Comparison of ENCODE assay signal across 2 cellular contexts in genomic region chr1:205321959-205322283, GRCh38.
TF ChIP-seq lines count a peak whose summit lies in the region.

No MANE protein-coding gene starts in this region.

TF ChIP-seq in A549, 52 proteins besides CTCF, POLR2A, EP300 and RAD21:
- TF ChIP-seq HEYL (CRISPR knock-in tag; IDR thresholded peaks at IDR 0.05): no peak
- TF ChIP-seq HOXB13 (CRISPR knock-in tag; IDR thresholded peaks at IDR 0.05; ENCODE audit: low read depth): no peak
- TF ChIP-seq ATOH8 (CRISPR knock-in tag; IDR thresholded peaks at IDR 0.05; ENCODE audit: low read depth): no peak
- no peak for TF ChIP-seq HES2 (IDR thresholded peaks at IDR 0.05)
- no peak for TF ChIP-seq ESRRA (IDR thresholded peaks at IDR 0.05; ENCODE audit: borderline replicate concordance, low read length)
- TF ChIP-seq FOSL2 (IDR thresholded peaks at IDR 0.05): no peak
- TF ChIP-seq FOSL2 (CRISPR knock-in tag; IDR thresholded peaks at IDR 0.05): no peak
- no peak for TF ChIP-seq ZC3H11A (IDR thresholded peaks at IDR 0.05)
- TF ChIP-seq, protein P1, sequence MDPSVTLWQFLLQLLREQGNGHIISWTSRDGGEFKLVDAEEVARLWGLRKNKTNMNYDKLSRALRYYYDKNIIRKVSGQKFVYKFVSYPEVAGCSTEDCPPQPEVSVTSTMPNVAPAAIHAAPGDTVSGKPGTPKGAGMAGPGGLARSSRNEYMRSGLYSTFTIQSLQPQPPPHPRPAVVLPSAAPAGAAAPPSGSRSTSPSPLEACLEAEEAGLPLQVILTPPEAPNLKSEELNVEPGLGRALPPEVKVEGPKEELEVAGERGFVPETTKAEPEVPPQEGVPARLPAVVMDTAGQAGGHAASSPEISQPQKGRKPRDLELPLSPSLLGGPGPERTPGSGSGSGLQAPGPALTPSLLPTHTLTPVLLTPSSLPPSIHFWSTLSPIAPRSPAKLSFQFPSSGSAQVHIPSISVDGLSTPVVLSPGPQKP (IDR thresholded peaks at IDR 0.05; ENCODE audit: low read depth, low read length): no peak
- TF ChIP-seq HOXB5 (CRISPR knock-in tag; IDR thresholded peaks at IDR 0.05): no peak
- TF ChIP-seq EHMT2 (IDR thresholded peaks at IDR 0.05; ENCODE audit: low read depth): no peak
- no peak for TF ChIP-seq CBX8 (IDR thresholded peaks at IDR 0.05)
- no peak for TF ChIP-seq GATA3 (IDR thresholded peaks at IDR 0.05; ENCODE audit: borderline replicate concordance)
- no peak for TF ChIP-seq MAFK (IDR thresholded peaks at IDR 0.05; ENCODE audit: partially characterized antibody)
- TF ChIP-seq BHLHE40 (IDR thresholded peaks at IDR 0.05; ENCODE audit: low read depth, low read length): no peak
- no peak for TF ChIP-seq RARB (CRISPR knock-in tag; IDR thresholded peaks at IDR 0.05)
- no peak for TF ChIP-seq KDM5A (IDR thresholded peaks at IDR 0.05)
- no peak for TF ChIP-seq CBX2 (IDR thresholded peaks at IDR 0.05; ENCODE audit: borderline replicate concordance, low read depth)
TF ChIP-seq in A549: peak in this region for 0.

TF ChIP-seq in K562, 482 proteins besides CTCF, POLR2A, EP300 and RAD21:
- TF ChIP-seq TEAD4 (IDR thresholded peaks at IDR 0.05; ENCODE audit: low read length) (0 out of 2 replicates have a peak, but pooled peaks have one; percentile 1), TEAD4 (CRISPR knock-in tag; IDR thresholded peaks at IDR 0.05; ENCODE audit: borderline replicate concordance) (no peak), RNF219 (CRISPR knock-in tag; IDR thresholded peaks at IDR 0.05) (no peak)
